Comparison of ENCODE assay signal across 11 cellular contexts in genomic region chr14:93957751-93958566, GRCh38. TPM values are rescaled to one million over a fixed set of nuclear protein-coding genes. Genes with fewer than 3 reads are reported as not detected.
DNase-seq lines count a peak whose midpoint lies in the region; ATAC-seq, FAIRE-seq and TF ChIP-seq lines count a peak whose summit lies in the region.
"Had no signal": no experiment of that assay in that cellular context is flagged by ENCODE, and none has a peak within 500 bp of the region (broad histone marks: within the 10 kb centered on the region; RNA-seq: fewer than 3 reads in every experiment).

No MANE protein-coding gene starts in this region.

- peaks cover 91% of the 10 kb centered on the region for H3K4me1 Mint-ChIP-seq in activated T-helper 2 cell treated with anti-CD3 and anti-CD28 coated beads, Interferon-gamma antibody, Interleukin-2, Interleukin-4, amounts not matched to agents 10 μg/mL and 5 μg/mL and 100 μg/mL, durations not matched to agents 14 hours and 24 hours and 36 hours (ENCODE audit: low read depth)
- H3K4me1 Mint-ChIP-seq in natural killer cell treated with Interleukin-12 subunit alpha and Interleukin-12 subunit beta and Interleukin-15 and Interleukin-18, amount 100 ng/mL, for 72 hours (ENCODE audit: low read depth in 2 of 2) = peaks cover 79 to 95% of the 10 kb centered on the region in 2 donors

- TF ChIP-seq POLR2A in GM18505 (IDR thresholded peaks at IDR 0.05; ENCODE audit: borderline replicate concordance, extremely low read depth, insufficient read depth, insufficient read length) = peak; percentile 24

- DNase-seq in activated T-helper 2 cell treated with anti-CD3 and anti-CD28 coated beads, Interferon-gamma antibody, Interleukin-2, Interleukin-4, amounts not matched to agents 10 μg/mL and 5 μg/mL and 100 μg/mL, durations not matched to agents 14 hours and 24 hours and 36 hours (ENCODE audit: low spot score) = no peak
- DNase-seq in natural killer cell treated with Interleukin-12 subunit alpha and Interleukin-12 subunit beta and Interleukin-15 and Interleukin-18, amount 100 ng/mL, for 72 hours (ENCODE audit: low spot score) = no peak
- DNase-seq in pons (ENCODE audit: low spot score) (no peak), D721Med (ENCODE audit: insufficient read length, low spot score) (no peak), DMS79 (lab: John Stamatoyannopoulos, UW) (no peak)
- DNase-seq: Kasumi-1 had no signal

- no peaks in the 10 kb centered on the region for H3K27me3 ChIP-seq in BLaER1 treated with 17β-estradiol and CSF1 and Interleukin-3, amounts not matched to agents 10 nM and 100 nM

- FAIRE-seq in D721Med (lab: Jason Lieb, UNC) = no peak
- FAIRE-seq: keratinocyte had no signal

- peaks cover 62% of the 10 kb centered on the region for H3K36me3 Mint-ChIP-seq in activated T-helper 2 cell treated with anti-CD3 and anti-CD28 coated beads, Interferon-gamma antibody, Interleukin-2, Interleukin-4, amounts not matched to agents 10 μg/mL and 5 μg/mL and 100 μg/mL, durations not matched to agents 14 hours and 24 hours and 36 hours (ENCODE audit: low read depth)
- H3K36me3 Mint-ChIP-seq in natural killer cell treated with Interleukin-12 subunit alpha and Interleukin-12 subunit beta and Interleukin-15 and Interleukin-18, amount 100 ng/mL, for 72 hours = peaks cover 6% of the 10 kb centered on the region

- H3K4me3 Mint-ChIP-seq in activated T-helper 2 cell treated with anti-CD3 and anti-CD28 coated beads, Interferon-gamma antibody, Interleukin-2, Interleukin-4, amounts not matched to agents 10 μg/mL and 5 μg/mL and 100 μg/mL, durations not matched to agents 14 hours and 24 hours and 36 hours (ENCODE audit: low read depth) = no peak overlapping the region
- peak overlapping the region; percentile 99 for H3K4me3 Mint-ChIP-seq in natural killer cell treated with Interleukin-12 subunit alpha and Interleukin-12 subunit beta and Interleukin-15 and Interleukin-18, amount 100 ng/mL, for 72 hours

- peak overlapping the region; percentile 76 to 98 (median 90) for H3K4me2 ChIP-seq in BLaER1 treated with 17β-estradiol and CSF1 and Interleukin-3, amounts not matched to agents 10 nM and 100 nM

- ATAC-seq in GM18505 (IDR thresholded peaks at IDR 0.05; ENCODE audit: unreplicated experiment) (no peak), GM19351 (IDR thresholded peaks at IDR 0.05; ENCODE audit: unreplicated experiment) (no peak)
- no peak for ATAC-seq in natural killer cell treated with Interleukin-12 subunit alpha and Interleukin-12 subunit beta and Interleukin-15 and Interleukin-18, amount 100 ng/mL, for 72 hours

- no peaks in the 10 kb centered on the region for H3K27me3 Mint-ChIP-seq in activated T-helper 2 cell treated with anti-CD3 and anti-CD28 coated beads, Interferon-gamma antibody, Interleukin-2, Interleukin-4, amounts not matched to agents 10 μg/mL and 5 μg/mL and 100 μg/mL, durations not matched to agents 14 hours and 24 hours and 36 hours (ENCODE audit: low read depth)
- no peaks in the 10 kb centered on the region for H3K27me3 Mint-ChIP-seq in natural killer cell treated with Interleukin-12 subunit alpha and Interleukin-12 subunit beta and Interleukin-15 and Interleukin-18, amount 100 ng/mL, for 72 hours

- H3K4me3 ChIP-seq in BLaER1 treated with 17β-estradiol and CSF1 and Interleukin-3, amounts not matched to agents 10 nM and 100 nM = no peak overlapping the region

- H3K27ac ChIP-seq in BLaER1 treated with 17β-estradiol and CSF1 and Interleukin-3, amounts not matched to agents 10 nM and 100 nM = peak overlapping the region; percentile 43 to 94 (median 81); a peak in 21 of 22 replicates

- no peaks in the 10 kb centered on the region for H3K36me3 ChIP-seq in BLaER1 treated with 17β-estradiol and CSF1 and Interleukin-3, amounts not matched to agents 10 nM and 100 nM

- no peak for TF ChIP-seq CTCF in D721Med (IDR thresholded peaks at IDR 0.05; ENCODE audit: insufficient read depth, missing control alignments)

- H3K4me1 ChIP-seq in BLaER1 treated with 17β-estradiol and CSF1 and Interleukin-3, amounts not matched to agents 10 nM and 100 nM = peaks cover 99 to 100% (median 100%) of the 10 kb centered on the region in 10 experiments

- H3K9me3 Mint-ChIP-seq in activated T-helper 2 cell treated with anti-CD3 and anti-CD28 coated beads, Interferon-gamma antibody, Interleukin-2, Interleukin-4, amounts not matched to agents 10 μg/mL and 5 μg/mL and 100 μg/mL, durations not matched to agents 14 hours and 24 hours and 36 hours = no peaks in the 10 kb centered on the region
- H3K9me3 Mint-ChIP-seq in natural killer cell treated with Interleukin-12 subunit alpha and Interleukin-12 subunit beta and Interleukin-15 and Interleukin-18, amount 100 ng/mL, for 72 hours = no peaks in the 10 kb centered on the region
- H3K9me3 Mint-ChIP-seq: nephron had no signal

- intact Hi-C loops in activated T-helper 2 cell treated with anti-CD3 and anti-CD28 coated beads, Interferon-gamma antibody, Interleukin-2, Interleukin-4, amounts not matched to agents 10 μg/mL and 5 μg/mL and 100 μg/mL, durations not matched to agents 14 hours and 24 hours and 36 hours (cut with micrococcal nuclease) = loop anchor here (2.0 to 5.0 kb wide), 3 partner anchors 19 to 224 kb away; no protein-coding TSS in a partner anchor

- H3K27ac Mint-ChIP-seq in activated T-helper 2 cell treated with anti-CD3 and anti-CD28 coated beads, Interferon-gamma antibody, Interleukin-2, Interleukin-4, amounts not matched to agents 10 μg/mL and 5 μg/mL and 100 μg/mL, durations not matched to agents 14 hours and 24 hours and 36 hours = peak overlapping the region; percentile 100
- H3K27ac Mint-ChIP-seq in natural killer cell treated with Interleukin-12 subunit alpha and Interleukin-12 subunit beta and Interleukin-15 and Interleukin-18, amount 100 ng/mL, for 72 hours = peak overlapping the region; percentile 96

- H3K9ac ChIP-seq in BLaER1 treated with 17β-estradiol and CSF1 and Interleukin-3, amounts not matched to agents 10 nM and 100 nM = peak overlapping the region in 10 of 11 experiments; percentile 24 to 71 (median 63); a peak in 15 of 22 replicates

- no peaks in the 10 kb centered on the region for H3K9me3 ChIP-seq in BLaER1 treated with 17β-estradiol and CSF1 and Interleukin-3, amounts not matched to agents 10 nM and 100 nM (replicated peaks in 1 of 11)

- H4K20me1 ChIP-seq in BLaER1 treated with 17β-estradiol and CSF1 and Interleukin-3, amounts not matched to agents 10 nM and 100 nM = no peaks in the 10 kb centered on the region

RNA-seq across cellular contexts. Expression of gene ASB2, which starts 18.4 kb away (rescaled TPM):
- 19.8 TPM in 2 replicates for total RNA-seq in activated T-helper 2 cell treated with anti-CD3 and anti-CD28 coated beads, Interferon-gamma antibody, Interleukin-2, Interleukin-4, amounts not matched to agents 10 μg/mL and 5 μg/mL and 100 μg/mL, durations not matched to agents 14 hours and 24 hours and 36 hours
- total RNA-seq in natural killer cell treated with Interleukin-12 subunit alpha and Interleukin-12 subunit beta and Interleukin-15 and Interleukin-18, amount 100 ng/mL, for 72 hours = 10 to 100 TPM; 12.3 to 55.1 TPM

RNA-seq across cellular contexts. Expression of gene FAM181A, which starts 30.8 kb away (rescaled TPM):
- not detected in 2 replicates for total RNA-seq in activated T-helper 2 cell treated with anti-CD3 and anti-CD28 coated beads, Interferon-gamma antibody, Interleukin-2, Interleukin-4, amounts not matched to agents 10 μg/mL and 5 μg/mL and 100 μg/mL, durations not matched to agents 14 hours and 24 hours and 36 hours
- total RNA-seq in natural killer cell treated with Interleukin-12 subunit alpha and Interleukin-12 subunit beta and Interleukin-15 and Interleukin-18, amount 100 ng/mL, for 72 hours = not detected

RNA-seq across cellular contexts. Expression of gene CCDC197, which starts 39.1 kb away (rescaled TPM):
- total RNA-seq in activated T-helper 2 cell treated with anti-CD3 and anti-CD28 coated beads, Interferon-gamma antibody, Interleukin-2, Interleukin-4, amounts not matched to agents 10 μg/mL and 5 μg/mL and 100 μg/mL, durations not matched to agents 14 hours and 24 hours and 36 hours = 0.11 TPM in 1 of 2 replicates, not detected in the other
- total RNA-seq in natural killer cell treated with Interleukin-12 subunit alpha and Interleukin-12 subunit beta and Interleukin-15 and Interleukin-18, amount 100 ng/mL, for 72 hours = not detected
